ENCODE assay signal across 8 cellular contexts in genomic region chr3:184315506-184315867, GRCh38.
A peak's percentile ranks its signal among the peaks of the same experiment; 100 is the strongest.
DNase-seq lines count a peak whose midpoint lies in the region; ATAC-seq and TF ChIP-seq lines count a peak whose summit lies in the region.

No MANE protein-coding gene starts in this region.

- peak overlapping the region; percentile 76 to 77 for H3K4me3 ChIP-seq in tibial artery

- TF ChIP-seq CTCF in GM10248 (IDR thresholded peaks at IDR 0.05; ENCODE audit: control extremely low read depth, extremely low read depth, low read depth, missing control alignments) (no peak), tibial artery (IDR thresholded peaks at IDR 0.05) (no peak)

- no peaks in the 10 kb centered on the region for H3K27me3 ChIP-seq in layer of hippocampus (ENCODE audit: control insufficient read depth, insufficient read depth, low read length)
- no peaks in the 10 kb centered on the region for H3K27me3 ChIP-seq in tibial artery

- no peaks in the 10 kb centered on the region for H3K9me3 Mint-ChIP-seq in activated naive CD8-positive, alpha-beta T cell (ENCODE audit: low read depth)

- peaks cover 30% of the 10 kb centered on the region for H3K4me1 Mint-ChIP-seq in activated naive CD8-positive, alpha-beta T cell (ENCODE audit: low read depth)

- H3K27ac Mint-ChIP-seq in activated naive CD8-positive, alpha-beta T cell: peak overlapping the region; percentile 90

- H3K9me3 ChIP-seq in tibial artery: no peaks in the 10 kb centered on the region

- intact Hi-C loops in tibial artery (cut with DNase I; ENCODE audit: low total_unique reads): loop anchor here (1.0 kb wide), 1 partner anchor 21 kb away; no protein-coding TSS in a partner anchor

- H3K36me3 Mint-ChIP-seq in activated naive CD8-positive, alpha-beta T cell: peaks cover 12% of the 10 kb centered on the region

- peak overlapping the region; percentile 86 for H3K27ac ChIP-seq in layer of hippocampus (ENCODE audit: low read depth, low read length)
- peak overlapping the region; percentile 94 to 97 for H3K27ac ChIP-seq in tibial artery

- H3K4me1 ChIP-seq in tibial artery: peaks cover 7 to 55% (median 48%) of the 10 kb centered on the region in 4 donors

- peaks cover 2 to 25% (median 10%) of the 10 kb centered on the region in 3 donors for H3K36me3 ChIP-seq in tibial artery

- CTCF ChIA-PET in GM10248 (lab: Yijun Ruan, JAX): interaction anchor here (0.7 to 1.5 kb wide), 4 partner anchors 11 to 88 kb away, joined by 3 to 5 read pairs (median 3); partner anchors contain the start of gene EEF1AKMT4

- DNase-seq in GM10248 (ENCODE audit: extremely low spot score) (peak; percentile 31), tibial artery (no peak)
- DNase-seq in stimulated activated CD4-positive, alpha-beta T cell treated with anti-CD3 and anti-CD28 coated beads, Interleukin-4, amount 100 ng/mL, for 1 hour: no peak

- H3K27me3 Mint-ChIP-seq in activated naive CD8-positive, alpha-beta T cell: no peaks in the 10 kb centered on the region

- peak overlapping the region; percentile 88 for H3K4me3 Mint-ChIP-seq in activated naive CD8-positive, alpha-beta T cell

- peak; percentile 2 for ATAC-seq in HG02943 (IDR thresholded peaks at IDR 0.05; ENCODE audit: low read depth, unreplicated experiment)
- no peak for ATAC-seq in HG03097 (IDR thresholded peaks at IDR 0.05; ENCODE audit: low FRiP score, unreplicated experiment)
- no peak for ATAC-seq in GM18907 (IDR thresholded peaks at IDR 0.05; ENCODE audit: unreplicated experiment)

- POLR2A ChIA-PET in GM10248 (lab: Yijun Ruan, JAX): interaction anchor here (1.0 to 1.3 kb wide), 4 partner anchors 9 to 20 kb away, joined by 3 to 6 read pairs (median 4); no protein-coding TSS in a partner anchor
